31 cellular contexts compared by ENCODE assay signal in the genomic region with DNA sequence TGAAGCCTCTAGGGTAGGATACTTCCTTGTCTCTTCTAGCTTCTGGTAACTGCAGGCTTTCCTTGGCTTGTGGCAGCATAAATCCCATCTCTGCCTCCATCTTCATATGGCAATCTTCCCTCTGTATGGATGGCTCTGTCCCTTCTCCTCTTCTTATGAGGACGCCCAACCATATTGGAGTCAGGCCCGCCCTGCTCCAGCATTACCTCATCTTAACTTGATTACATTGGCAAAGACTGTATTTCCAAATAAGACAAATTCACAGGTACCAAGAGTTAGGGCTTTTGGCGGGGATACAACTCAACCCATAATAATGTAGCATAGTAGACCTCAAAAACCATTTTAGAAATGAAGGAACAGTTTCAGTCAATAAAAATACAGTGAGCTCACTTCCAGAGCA.
"Had no signal": no experiment of that assay in that cellular context is flagged by ENCODE, and none has a peak within 500 bp of the region (broad histone marks: within the 10 kb centered on the region; RNA-seq: fewer than 3 reads in every experiment).

No MANE protein-coding gene starts in this region.

- H3K4me3 ChIP-seq: adrenal gland, breast epithelium, cardiac muscle cell, colonic mucosa, esophagus squamous epithelium had no signal

- H3K27me3 ChIP-seq: adrenal gland, breast epithelium, cardiac muscle cell, colonic mucosa had no signal

- H3K4me1 Mint-ChIP-seq: activated CD4-positive, alpha-beta T cell treated with anti-CD3 and anti-CD28 coated beads for 36 hours; activated CD8-positive, alpha-beta memory T cell treated with anti-CD3 and anti-CD28 coated beads, Interleukin-2, amount 10 ng/mL, durations not matched to agents 7 days and 5 days; activated naive CD4-positive, alpha-beta T cell treated with anti-CD3 and anti-CD28 coated beads, Interleukin-2, amount 50 U/mL, for 24 hours; activated naive CD8-positive, alpha-beta T cell treated with anti-CD3 and anti-CD28 coated beads for 36 hours; activated naive CD8-positive, alpha-beta T cell treated with anti-CD3 and anti-CD28 coated beads, Interleukin-2, amount 50 U/mL, for 24 hours had no signal

- H3K36me3 ChIP-seq: adrenal gland, breast epithelium, cardiac muscle cell, colonic mucosa, esophagus squamous epithelium had no signal

- H3K9me3 ChIP-seq: adrenal gland, breast epithelium, colonic mucosa, esophagus squamous epithelium had no signal

- H3K4me3 Mint-ChIP-seq: activated CD4-positive, alpha-beta memory T cell treated with anti-CD3 and anti-CD28 coated beads for 36 hours; activated CD4-positive, alpha-beta T cell treated with anti-CD3 and anti-CD28 coated beads for 36 hours; activated CD4-positive, alpha-beta T cell treated with anti-CD3 and anti-CD28 coated beads, Interleukin-2, amount 10 ng/mL, durations not matched to agents 24 days and 14 days; activated CD8-positive, alpha-beta memory T cell treated with anti-CD3 and anti-CD28 coated beads, Interleukin-2, amount 10 ng/mL, durations not matched to agents 7 days and 5 days; activated CD8-positive, alpha-beta T cell treated with anti-CD3 and anti-CD28 coated beads, Interleukin-2, amount 10 ng/mL, durations not matched to agents 7 days and 5 days; activated naive CD4-positive, alpha-beta T cell treated with anti-CD3 and anti-CD28 coated beads for 36 hours; activated naive CD4-positive, alpha-beta T cell treated with anti-CD3 and anti-CD28 coated beads, Interleukin-2, amount 50 U/mL, for 24 hours; activated naive CD8-positive, alpha-beta T cell treated with anti-CD3 and anti-CD28 coated beads for 36 hours; activated naive CD8-positive, alpha-beta T cell treated with anti-CD3 and anti-CD28 coated beads, Interleukin-2, amount 50 U/mL, for 24 hours; activated T-helper 1 cell treated with anti-CD3 and anti-CD28 coated beads, Interleukin-12 subunit alpha, Interleukin-12 subunit beta, Interleukin-2, Interleukin-4 antibody, amounts not matched to agents 30 ng/mL and 10 ng/mL and 1 ng/mL, durations not matched to agents 14 hours and 24 hours and 36 hours; brain had no signal

- H3K27ac ChIP-seq: adrenal gland, breast epithelium, cardiac muscle cell, colonic mucosa, epithelial cell of prostate, esophagus squamous epithelium had no signal

- H3K4me1 ChIP-seq: adrenal gland, breast epithelium, colonic mucosa had no signal

- DNase-seq: activated CD4-positive, alpha-beta memory T cell treated with anti-CD3 and anti-CD28 coated beads for 36 hours; activated CD4-positive, alpha-beta T cell treated with anti-CD3 and anti-CD28 coated beads for 36 hours; activated CD4-positive, alpha-beta T cell treated with anti-CD3 and anti-CD28 coated beads, Interleukin-2, amount 10 ng/mL, durations not matched to agents 24 days and 14 days; activated CD4-positive, CD25-positive, alpha-beta regulatory T cell; activated CD4-positive, CD25-positive, alpha-beta regulatory T cell treated with anti-CD3 and anti-CD28 coated beads, Interleukin-2, amount 50 U/mL, for 72 hours; activated CD8-positive, alpha-beta memory T cell treated with anti-CD3 and anti-CD28 coated beads, Interleukin-2, amount 10 ng/mL, durations not matched to agents 7 days and 5 days; activated CD8-positive, alpha-beta memory T cell treated with anti-CD3 and anti-CD28 coated beads, Interleukin-2, amount 50 U/mL, for 4 hours; activated CD8-positive, alpha-beta T cell treated with anti-CD3 and anti-CD28 coated beads, Interleukin-2, amount 10 ng/mL, durations not matched to agents 7 days and 5 days; activated effector memory CD4-positive, alpha-beta T cell treated with anti-CD3 and anti-CD28 coated beads, Interleukin-2, amount 50 U/mL, for 16 hours; activated naive CD4-positive, alpha-beta T cell treated with anti-CD3 and anti-CD28 coated beads for 36 hours; activated naive CD8-positive, alpha-beta T cell treated with anti-CD3 and anti-CD28 coated beads for 36 hours; activated naive CD8-positive, alpha-beta T cell treated with anti-CD3 and anti-CD28 coated beads, Interleukin-2, amount 50 U/mL, for 24 hours; activated T-cell treated with anti-CD3 and anti-CD28 coated beads, Interleukin-2, amount 50 U/mL, for 1 hour; activated T-cell treated with anti-CD3 and anti-CD28 coated beads, Interleukin-2, amount 50 U/mL, for 48 hours; adrenal gland; amygdala; aorta; central memory CD4-positive, alpha-beta T cell; cerebellar nuclear complex; colonic mucosa; effector CD8-positive, alpha-beta T cell; esophagus squamous epithelium; head of caudate nucleus; T-helper 2 cell had no signal

- H3K27ac Mint-ChIP-seq: activated CD4-positive, alpha-beta memory T cell treated with anti-CD3 and anti-CD28 coated beads for 36 hours; activated CD4-positive, alpha-beta T cell treated with anti-CD3 and anti-CD28 coated beads for 36 hours; activated CD4-positive, alpha-beta T cell treated with anti-CD3 and anti-CD28 coated beads, Interleukin-2, amount 10 ng/mL, durations not matched to agents 24 days and 14 days; activated CD8-positive, alpha-beta memory T cell treated with anti-CD3 and anti-CD28 coated beads, Interleukin-2, amount 10 ng/mL, durations not matched to agents 7 days and 5 days; activated CD8-positive, alpha-beta T cell treated with anti-CD3 and anti-CD28 coated beads, Interleukin-2, amount 10 ng/mL, durations not matched to agents 7 days and 5 days; activated naive CD4-positive, alpha-beta T cell treated with anti-CD3 and anti-CD28 coated beads for 36 hours; activated naive CD4-positive, alpha-beta T cell treated with anti-CD3 and anti-CD28 coated beads, Interleukin-2, amount 50 U/mL, for 24 hours; activated naive CD8-positive, alpha-beta T cell treated with anti-CD3 and anti-CD28 coated beads for 36 hours; activated naive CD8-positive, alpha-beta T cell treated with anti-CD3 and anti-CD28 coated beads, Interleukin-2, amount 50 U/mL, for 24 hours; activated T-helper 1 cell treated with anti-CD3 and anti-CD28 coated beads, Interleukin-12 subunit alpha, Interleukin-12 subunit beta, Interleukin-2, Interleukin-4 antibody, amounts not matched to agents 30 ng/mL and 10 ng/mL and 1 ng/mL, durations not matched to agents 14 hours and 24 hours and 36 hours; activated T-helper 2 cell treated with anti-CD3 and anti-CD28 coated beads, Interferon-gamma antibody, Interleukin-2, Interleukin-4, amounts not matched to agents 10 μg/mL and 5 μg/mL and 100 μg/mL, durations not matched to agents 14 hours and 24 hours and 36 hours had no signal

- ATAC-seq: activated CD4-positive, alpha-beta T cell treated with anti-CD3 and anti-CD28 coated beads for 36 hours; activated CD8-positive, alpha-beta memory T cell treated with anti-CD3 and anti-CD28 coated beads, Interleukin-2, amount 10 ng/mL, durations not matched to agents 7 days and 5 days; activated CD8-positive, alpha-beta T cell treated with anti-CD3 and anti-CD28 coated beads, Interleukin-2, amount 10 ng/mL, durations not matched to agents 7 days and 5 days; activated naive CD8-positive, alpha-beta T cell treated with anti-CD3 and anti-CD28 coated beads, Interleukin-2, amount 50 U/mL, for 24 hours had no signal

- H3K36me3 Mint-ChIP-seq: activated CD4-positive, alpha-beta memory T cell treated with anti-CD3 and anti-CD28 coated beads for 36 hours; activated naive CD4-positive, alpha-beta T cell treated with anti-CD3 and anti-CD28 coated beads, Interleukin-2, amount 50 U/mL, for 24 hours; activated naive CD8-positive, alpha-beta T cell treated with anti-CD3 and anti-CD28 coated beads for 36 hours; brain had no signal

- H3K9me3 Mint-ChIP-seq: activated CD4-positive, alpha-beta memory T cell treated with anti-CD3 and anti-CD28 coated beads for 36 hours; activated CD4-positive, alpha-beta T cell treated with anti-CD3 and anti-CD28 coated beads, Interleukin-2, amount 10 ng/mL, durations not matched to agents 24 days and 14 days; activated naive CD4-positive, alpha-beta T cell treated with anti-CD3 and anti-CD28 coated beads for 36 hours; activated naive CD4-positive, alpha-beta T cell treated with anti-CD3 and anti-CD28 coated beads, Interleukin-2, amount 50 U/mL, for 24 hours; activated naive CD8-positive, alpha-beta T cell treated with anti-CD3 and anti-CD28 coated beads for 36 hours; activated naive CD8-positive, alpha-beta T cell treated with anti-CD3 and anti-CD28 coated beads, Interleukin-2, amount 50 U/mL, for 24 hours; activated T-helper 1 cell treated with anti-CD3 and anti-CD28 coated beads, Interleukin-12 subunit alpha, Interleukin-12 subunit beta, Interleukin-2, Interleukin-4 antibody, amounts not matched to agents 30 ng/mL and 10 ng/mL and 1 ng/mL, durations not matched to agents 14 hours and 24 hours and 36 hours; activated T-helper 2 cell treated with anti-CD3 and anti-CD28 coated beads, Interferon-gamma antibody, Interleukin-2, Interleukin-4, amounts not matched to agents 10 μg/mL and 5 μg/mL and 100 μg/mL, durations not matched to agents 14 hours and 24 hours and 36 hours had no signal
